Comparison of ENCODE assay signal across 24 cellular contexts in genomic region chr3:22617372-22617771, GRCh38.
"Had no signal": no experiment of that assay in that cellular context is flagged by ENCODE, and none has a peak within 500 bp of the region (broad histone marks: within the 10 kb centered on the region; RNA-seq: fewer than 3 reads in every experiment).

No MANE protein-coding gene starts in this region.

- H3K9me3 ChIP-seq: colonic mucosa, esophagus muscularis mucosa, esophagus squamous epithelium, gastrocnemius medialis, gastroesophageal sphincter, heart left ventricle, heart right ventricle had no signal

- DNase-seq: colonic mucosa; cortex of kidney; dermis blood vessel endothelial cell; dorsolateral prefrontal cortex; effector CD4-positive, alpha-beta T cell; effector CD8-positive, alpha-beta T cell; effector memory CD4-positive, alpha-beta T cell; effector memory CD8-positive, alpha-beta T cell; endodermal cell; erythroblast; esophagus squamous epithelium; foreskin fibroblast; foreskin keratinocyte; foreskin melanocyte; gastrocnemius medialis; glutamatergic neuron; head of caudate nucleus; heart left ventricle; heart right ventricle had no signal

- H3K4me3 ChIP-seq: colonic mucosa, coronary artery, dorsolateral prefrontal cortex, esophagus muscularis mucosa, esophagus squamous epithelium, gastrocnemius medialis, gastroesophageal sphincter, heart left ventricle, heart right ventricle had no signal

- H3K4me1 ChIP-seq: colonic mucosa, esophagus muscularis mucosa, esophagus squamous epithelium, foreskin keratinocyte, gastrocnemius medialis, gastroesophageal sphincter, heart left ventricle, heart right ventricle had no signal

- H3K27me3 ChIP-seq: colonic mucosa, esophagus muscularis mucosa, esophagus squamous epithelium, foreskin keratinocyte, gastrocnemius medialis, gastroesophageal sphincter, heart left ventricle had no signal

- ATAC-seq: effector memory CD8-positive, alpha-beta T cell; esophagus mucosa; foreskin keratinocyte; gastrocnemius medialis; gastroesophageal sphincter; heart left ventricle; heart right ventricle had no signal

- H3K36me3 ChIP-seq: colonic mucosa, esophagus muscularis mucosa, esophagus squamous epithelium, gastrocnemius medialis, gastroesophageal sphincter, heart left ventricle, heart right ventricle had no signal

- H3K27ac ChIP-seq: colonic mucosa, coronary artery, dorsolateral prefrontal cortex, epithelial cell of prostate, esophagus muscularis mucosa, esophagus squamous epithelium, foreskin keratinocyte, gastrocnemius medialis, gastroesophageal sphincter, heart left ventricle, heart right ventricle had no signal
